Comparison of ENCODE assay signal across 11 cellular contexts in genomic region chr9:120532475-120532874, GRCh38. TPM values are rescaled to one million over a fixed set of nuclear protein-coding genes. Genes with fewer than 3 reads are reported as not detected.
DNase-seq lines count a peak whose midpoint lies in the region; ATAC-seq, FAIRE-seq and TF ChIP-seq lines count a peak whose summit lies in the region.
"Had no signal": no experiment of that assay in that cellular context is flagged by ENCODE, and none has a peak within 500 bp of the region (broad histone marks: within the 10 kb centered on the region; RNA-seq: fewer than 3 reads in every experiment).

No MANE protein-coding gene starts in this region.

- no peaks in the 10 kb centered on the region for H3K9me3 Mint-ChIP-seq in neural crest cell
- H3K9me3 Mint-ChIP-seq: stimulated activated naive CD8-positive, alpha-beta T cell treated with anti-CD3 and anti-CD28 coated beads, Interleukin-15, Interleukin-2, amounts not matched to agents 100 ng/mL and 50 ng/mL, for 24 hours had no signal

- H3K4me1 ChIP-seq in PC-3 (ENCODE audit: insufficient read depth, low read length) (peaks cover 15% of the 10 kb centered on the region), esophagus (ENCODE audit: control insufficient read depth in 2 of 2, insufficient read depth in 2 of 2, low read length in 1 of 2) (no peaks in the 10 kb centered on the region)

- no peaks in the 10 kb centered on the region for H3K27me3 Mint-ChIP-seq in neural crest cell (ENCODE audit: low read depth)
- H3K27me3 Mint-ChIP-seq: stimulated activated naive CD8-positive, alpha-beta T cell treated with anti-CD3 and anti-CD28 coated beads, Interleukin-15, Interleukin-2, amounts not matched to agents 100 ng/mL and 50 ng/mL, for 24 hours had no signal

- no peaks in the 10 kb centered on the region for H3K9me2 ChIP-seq in PC-3 (replicated peaks; ENCODE audit: low read length)

- TF ChIP-seq CTCF in PC-3 (conservative IDR thresholded peaks at IDR 0.05; ENCODE audit: low read depth, low read length) (no peak), neural crest cell (conservative IDR thresholded peaks at IDR 0.05) (no peak)

- peak overlapping the region; percentile 5 for H3K27ac Mint-ChIP-seq in neural crest cell (ENCODE audit: unreplicated experiment)
- H3K27ac Mint-ChIP-seq: stimulated activated naive CD8-positive, alpha-beta T cell treated with anti-CD3 and anti-CD28 coated beads, Interleukin-15, Interleukin-2, amounts not matched to agents 100 ng/mL and 50 ng/mL, for 24 hours had no signal

- no peak overlapping the region for H2AFZ ChIP-seq in PC-3 (ENCODE audit: low read length)

- ATAC-seq in PC-3 (peak; percentile 95), GM21576 (IDR thresholded peaks at IDR 0.05; ENCODE audit: unreplicated experiment) (no peak)

- TF ChIP-seq POLR2A in GM12892 (IDR thresholded peaks at IDR 0.05; ENCODE audit: low read depth, low read length) = no peak

- no peak for FAIRE-seq in GM12892 (lab: Jason Lieb, UNC)
- FAIRE-seq: islet of Langerhans, RCC 7860 had no signal

- H3K4me1 Mint-ChIP-seq in neural crest cell = no peaks in the 10 kb centered on the region

- intact Hi-C loops in PC-3 (cut with micrococcal nuclease) = no loop called here

- H3K4me3 ChIP-seq in PC-3 (ENCODE audit: low read length) = no peak overlapping the region
- peak overlapping the region in 1 of 2 donors; percentile 7 for H3K4me3 ChIP-seq in esophagus (ENCODE audit: low read depth in 1 of 2, low read length in 2 of 2)

- H3K9me3 ChIP-seq in PC-3 (ENCODE audit: low read length) (no peaks in the 10 kb centered on the region), esophagus (ENCODE audit: control insufficient read depth in 2 of 2, insufficient read depth in 1 of 2, low read depth in 1 of 2, low read length in 1 of 2) (no peaks in the 10 kb centered on the region)

- POLR2A ChIA-PET in PC-3 (lab: Charles Lee; ENCODE audit: unreplicated experiment) = interaction anchor here (0.5 to 0.6 kb wide), 2 partner anchors 44 to 119 kb away, joined by 3 to 5 read pairs; no protein-coding TSS in a partner anchor

- peak; percentile 81 for DNase-seq in AG20443 (ENCODE audit: low spot score)
- peak; percentile 70 for DNase-seq in PC-3
- DNase-seq in neural crest cell (ENCODE audit: low read depth, low spot score) = no peak
- DNase-seq in NCI-H1048 (lab: John Stamatoyannopoulos, UW) = no peak
- DNase-seq in activated CD8-positive, alpha-beta memory T cell treated with anti-CD3 and anti-CD28 coated beads, Interleukin-2, amount 50 U/mL, for 4 hours = no peak
- DNase-seq in GM12892 (ENCODE audit: insufficient read length) = no peak

- no peaks in the 10 kb centered on the region for H3K27me3 ChIP-seq in PC-3 (ENCODE audit: low read length)
- H3K27me3 ChIP-seq in esophagus (ENCODE audit: control insufficient read depth in 1 of 2, insufficient read depth in 2 of 2, low read length in 2 of 2) = no peaks in the 10 kb centered on the region

- H3K4me3 Mint-ChIP-seq in neural crest cell = no peak overlapping the region
- H3K4me3 Mint-ChIP-seq: stimulated activated naive CD8-positive, alpha-beta T cell treated with anti-CD3 and anti-CD28 coated beads, Interleukin-15, Interleukin-2, amounts not matched to agents 100 ng/mL and 50 ng/mL, for 24 hours had no signal

- 47 to 64% methylated on average over 6 of the region's 6 CpGs for WGBS in esophagus, 2 donors

- peaks cover 38% of the 10 kb centered on the region for H3K36me3 ChIP-seq in PC-3 (ENCODE audit: low read depth, low read length)
- H3K36me3 ChIP-seq in esophagus (ENCODE audit: control insufficient read depth in 2 of 2, insufficient read depth in 2 of 2, low read length in 1 of 2) = peaks cover 11 to 30% of the 10 kb centered on the region in 2 donors

- H3K36me3 Mint-ChIP-seq in neural crest cell (ENCODE audit: low read depth) = peaks cover 34% of the 10 kb centered on the region

- H3F3A ChIP-seq in PC-3 (ENCODE audit: low read length, unreplicated experiment) = no peaks in the 10 kb centered on the region

- no peak overlapping the region for H3K9ac ChIP-seq in PC-3 (ENCODE audit: low read length)

- CTCF ChIA-PET in PC-3 (lab: Charles Lee) = no interaction called here

- H3K27ac ChIP-seq in PC-3 (ENCODE audit: low read length) (peak overlapping the region; percentile 66), esophagus (ENCODE audit: low read depth in 2 of 2, low read length in 1 of 2) (peak overlapping the region; percentile 95 to 97)

- no peaks in the 10 kb centered on the region for H3K79me2 ChIP-seq in PC-3 (ENCODE audit: low read length)

- no TSS peak for BruUV-seq in PC-3 (replicated peaks; lab: Mats Ljungman, UMichigan)

- H4K20me1 ChIP-seq in PC-3 (ENCODE audit: low read length) = no peaks in the 10 kb centered on the region

- peak overlapping the region; percentile 32; the same call in 1 of the 2 replicates for H3K4me2 ChIP-seq in PC-3 (ENCODE audit: low read length)

RNA-seq across cellular contexts. Expression of gene CDK5RAP2, which starts 47.5 kb away (rescaled TPM):
- total RNA-seq in PC-3 (2014; rRNA removed) (37.4 and 41.0 TPM in 2 replicates), neural crest cell (107 and 116 TPM in 2 replicates)
- 10 to 100 TPM; 18.6 to 20.4 TPM for polyA plus RNA-seq in esophagus
- polyA plus RNA-seq in GM12892 (2012; ENCODE audit: missing spikeins) = 22.5 TPM

Comparison
In these comparisons a context has a peak if more than half of its experiments do, and no peak if none do; other contexts are left out.
1. DNase-seq: peak in AG20443 (single experiment) and PC-3 (single experiment); none in neural crest cell (single experiment), NCI-H1048 (single experiment), activated CD8-positive, alpha-beta memory T cell treated with anti-CD3 and anti-CD28 coated beads, Interleukin-2, amount 50 U/mL, for 4 hours (single experiment) and GM12892 (single experiment).